30 cellular contexts compared by ENCODE assay signal in the genomic region with DNA sequence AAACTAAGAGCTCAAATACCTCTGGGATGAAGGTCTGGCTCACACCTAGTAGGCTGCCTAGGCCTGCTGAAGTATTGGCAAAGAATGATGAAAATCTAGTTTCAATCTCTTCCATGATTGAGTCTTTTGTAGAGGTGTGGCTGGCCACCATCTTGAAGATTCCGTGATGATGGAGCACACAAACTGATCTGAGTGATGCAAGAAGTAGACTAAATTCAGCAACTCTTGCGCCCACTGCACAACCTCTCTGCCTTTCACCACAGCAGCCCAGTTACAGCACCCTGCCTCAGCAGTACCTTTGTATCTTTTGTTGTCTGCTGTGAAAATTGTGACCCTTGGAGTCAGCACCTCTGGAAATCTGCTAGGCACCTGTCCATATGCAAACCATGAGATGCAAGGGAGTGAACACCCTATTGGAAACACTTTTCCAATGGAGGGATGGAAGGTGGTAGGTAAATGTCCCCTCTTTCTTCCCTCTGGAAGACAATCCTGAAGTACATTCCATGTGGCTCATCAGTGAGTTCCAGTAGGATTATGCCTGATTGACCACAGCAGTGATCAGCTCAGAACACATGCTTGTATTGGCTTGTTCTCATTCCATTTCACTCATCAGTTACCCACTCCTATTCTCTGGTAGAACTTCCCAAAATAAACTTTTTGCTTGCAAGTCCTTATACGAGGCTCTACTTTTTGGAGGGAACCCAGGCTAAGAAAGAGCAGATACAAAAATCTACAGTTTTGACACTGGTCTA.
"Had no signal": no experiment of that assay in that cellular context is flagged by ENCODE, and none has a peak within 500 bp of the region (broad histone marks: within the 10 kb centered on the region; RNA-seq: fewer than 3 reads in every experiment).

No MANE protein-coding gene starts in this region.

- H3K4me3 Mint-ChIP-seq: activated CD4-positive, alpha-beta memory T cell treated with anti-CD3 and anti-CD28 coated beads for 36 hours; activated CD4-positive, alpha-beta T cell treated with anti-CD3 and anti-CD28 coated beads for 36 hours; activated CD4-positive, alpha-beta T cell treated with anti-CD3 and anti-CD28 coated beads, Interleukin-2, amount 10 ng/mL, durations not matched to agents 7 days and 5 days; activated naive CD4-positive, alpha-beta T cell treated with anti-CD3 and anti-CD28 coated beads for 36 hours; activated T-cell treated with anti-CD3 and anti-CD28 coated beads, Interleukin-2, amount 50 U/mL, for 4 hours; activated T-helper 1 cell treated with anti-CD3 and anti-CD28 coated beads, Interleukin-12 subunit alpha, Interleukin-12 subunit beta, Interleukin-2, Interleukin-4 antibody, amounts not matched to agents 30 ng/mL and 10 ng/mL and 1 ng/mL, durations not matched to agents 14 hours and 24 hours and 36 hours; central memory CD8-positive, alpha-beta T cell; T-helper 2 cell treated with Interferon-gamma antibody and Interleukin-4, amounts not matched to agents 5 μg/mL and 100 μg/mL, for 36 hours; WTC11 had no signal

- H3K36me3 Mint-ChIP-seq: activated naive CD4-positive, alpha-beta T cell treated with anti-CD3 and anti-CD28 coated beads, Interleukin-2, amount 50 U/mL, for 72 hours; WTC11 had no signal

- H3K27ac ChIP-seq: adrenal gland, brain microvascular endothelial cell, cardiac muscle cell, PC-9, RWPE1 had no signal

- H3K27me3 ChIP-seq: adrenal gland, brain microvascular endothelial cell, cardiac muscle cell had no signal

- FAIRE-seq: RCC 7860 had no signal

- H3K9me3 ChIP-seq: adrenal gland had no signal

- DNase-seq: activated CD4-positive, alpha-beta memory T cell treated with anti-CD3 and anti-CD28 coated beads for 36 hours; activated CD4-positive, alpha-beta T cell treated with anti-CD3 and anti-CD28 coated beads for 36 hours; activated CD4-positive, alpha-beta T cell treated with anti-CD3 and anti-CD28 coated beads, Interleukin-2, amount 10 ng/mL, durations not matched to agents 7 days and 5 days; activated CD8-positive, alpha-beta memory T cell treated with anti-CD3 and anti-CD28 coated beads, Interleukin-2, amount 50 U/mL, for 4 hours; activated gamma-delta T cell treated with Interleukin-2 at 50 U/mL for 16 hours; activated naive CD4-positive, alpha-beta T cell treated with anti-CD3 and anti-CD28 coated beads for 36 hours; activated T-cell treated with anti-CD3 and anti-CD28 coated beads for 4 hours; activated T-cell treated with anti-CD3 and anti-CD28 coated beads, Interleukin-2, amount 50 U/mL, for 4 hours; adrenal gland; aorta; brain microvascular endothelial cell; MV-4-11; NCI-H1092; NCI-H1436 treated with DMSO at 0.1 percent for 48 hours; NCI-H1694 treated with DMSO at 0.1 percent for 48 hours; NCI-H2029; NCI-H345; NCI-H524 treated with DMSO at 0.1 percent for 48 hours; PC-9; Right ventricle myocardium superior; SW 1271 had no signal

- H2AFZ ChIP-seq: PC-9 had no signal

- H3K27me3 Mint-ChIP-seq: activated CD4-positive, alpha-beta memory T cell treated with anti-CD3 and anti-CD28 coated beads for 36 hours; activated CD4-positive, alpha-beta T cell treated with anti-CD3 and anti-CD28 coated beads for 36 hours; activated CD4-positive, alpha-beta T cell treated with anti-CD3 and anti-CD28 coated beads, Interleukin-2, amount 10 ng/mL, durations not matched to agents 7 days and 5 days; central memory CD8-positive, alpha-beta T cell had no signal

- H3K4me2 ChIP-seq: PC-9 had no signal

- H3K9me3 Mint-ChIP-seq: activated CD4-positive, alpha-beta memory T cell treated with anti-CD3 and anti-CD28 coated beads for 36 hours; activated CD4-positive, alpha-beta T cell treated with anti-CD3 and anti-CD28 coated beads, Interleukin-2, amount 10 ng/mL, durations not matched to agents 7 days and 5 days; activated naive CD4-positive, alpha-beta T cell treated with anti-CD3 and anti-CD28 coated beads for 36 hours; activated naive CD4-positive, alpha-beta T cell treated with anti-CD3 and anti-CD28 coated beads, Interleukin-2, amount 50 U/mL, for 72 hours; activated T-cell treated with anti-CD3 and anti-CD28 coated beads, Interleukin-2, amount 50 U/mL, for 4 hours; activated T-helper 1 cell treated with anti-CD3 and anti-CD28 coated beads, Interleukin-12 subunit alpha, Interleukin-12 subunit beta, Interleukin-2, Interleukin-4 antibody, amounts not matched to agents 30 ng/mL and 10 ng/mL and 1 ng/mL, durations not matched to agents 14 hours and 24 hours and 36 hours; central memory CD8-positive, alpha-beta T cell; T-helper 2 cell treated with Interferon-gamma antibody and Interleukin-4, amounts not matched to agents 5 μg/mL and 100 μg/mL, for 36 hours; WTC11 had no signal

- H3K36me3 ChIP-seq: adrenal gland had no signal

- H3K4me3 ChIP-seq: adrenal gland, cardiac muscle cell, PC-9 had no signal

- H3K27ac Mint-ChIP-seq: activated CD4-positive, alpha-beta memory T cell treated with anti-CD3 and anti-CD28 coated beads for 36 hours; activated CD4-positive, alpha-beta T cell treated with anti-CD3 and anti-CD28 coated beads for 36 hours; activated CD4-positive, alpha-beta T cell treated with anti-CD3 and anti-CD28 coated beads, Interleukin-2, amount 10 ng/mL, durations not matched to agents 7 days and 5 days; activated naive CD4-positive, alpha-beta T cell treated with anti-CD3 and anti-CD28 coated beads for 36 hours; activated naive CD4-positive, alpha-beta T cell treated with anti-CD3 and anti-CD28 coated beads, Interleukin-2, amount 50 U/mL, for 72 hours; activated T-helper 1 cell treated with anti-CD3 and anti-CD28 coated beads, Interleukin-12 subunit alpha, Interleukin-12 subunit beta, Interleukin-2, Interleukin-4 antibody, amounts not matched to agents 30 ng/mL and 10 ng/mL and 1 ng/mL, durations not matched to agents 14 hours and 24 hours and 36 hours; T-helper 2 cell treated with Interferon-gamma antibody and Interleukin-4, amounts not matched to agents 5 μg/mL and 100 μg/mL, for 36 hours; WTC11 had no signal

- H3K4me1 Mint-ChIP-seq: activated CD4-positive, alpha-beta T cell treated with anti-CD3 and anti-CD28 coated beads, Interleukin-2, amount 10 ng/mL, durations not matched to agents 7 days and 5 days had no signal

- ATAC-seq: activated CD4-positive, alpha-beta T cell treated with anti-CD3 and anti-CD28 coated beads for 36 hours; activated CD4-positive, CD25-positive, alpha-beta regulatory T cell treated with anti-CD3 and anti-CD28 coated beads, Interleukin-2, amount 50 U/mL, for 24 hours; activated naive CD4-positive, alpha-beta T cell treated with anti-CD3 and anti-CD28 coated beads, Interleukin-2, amount 50 U/mL, for 72 hours; activated T-cell treated with anti-CD3 and anti-CD28 coated beads, Interleukin-2, amount 50 U/mL, for 4 hours; WTC11 had no signal
